In genomic region chr4:183506389-183506735, GRCh38 we compare ENCODE assay signal across 8 cellular contexts. TPM values are rescaled to one million over a fixed set of nuclear protein-coding genes. Genes with fewer than 3 reads are reported as not detected.
A peak's percentile ranks its signal among the peaks of the same experiment; 100 is the strongest.
DNase-seq lines count a peak whose midpoint lies in the region; ATAC-seq and TF ChIP-seq lines count a peak whose summit lies in the region.

No MANE protein-coding gene starts in this region.

- peaks cover 13% of the 10 kb centered on the region for H3K36me3 Mint-ChIP-seq in Caco-2 (ENCODE audit: insufficient read depth, unreplicated experiment)

- peaks cover 12% of the 10 kb centered on the region for H3K4me1 Mint-ChIP-seq in Caco-2 (ENCODE audit: low read depth, unreplicated experiment)

- TF ChIP-seq CTCF in Caco-2 (IDR thresholded peaks at IDR 0.05; ENCODE audit: insufficient read depth in 1 of 2, low read depth in 1 of 2, low read length in 1 of 2, severe bottlenecking in 1 of 2, unreplicated experiment in 1 of 2) (no peak), RWPE1 (conservative IDR thresholded peaks at IDR 0.05; ENCODE audit: low read depth) (no peak), ovary (IDR thresholded peaks at IDR 0.05) (no peak), GM10248 (IDR thresholded peaks at IDR 0.05; ENCODE audit: control extremely low read depth, extremely low read depth, low read depth, missing control alignments) (no peak)

- peak overlapping the region; percentile 96 for H3K4me3 Mint-ChIP-seq in Caco-2 (ENCODE audit: unreplicated experiment)

- H3K27ac Mint-ChIP-seq in Caco-2 (ENCODE audit: unreplicated experiment), result peak overlapping the region; percentile 88

- H3K4me1 ChIP-seq in Caco-2, result peaks cover 30% of the 10 kb centered on the region
- peaks cover 1% of the 10 kb centered on the region for H3K4me1 ChIP-seq in ovary (ENCODE audit: insufficient read depth)

- POLR2A ChIA-PET in Caco-2 (lab: Charles Lee) (interaction anchor here (1.0 kb wide), 1 partner anchor 63 kb away, joined by 6 read pairs; no protein-coding TSS in a partner anchor), RWPE1 (lab: Yijun Ruan, JAX; ENCODE audit: low non-redundant PET) (no interaction called here), GM10248 (lab: Yijun Ruan, JAX) (no interaction called here)

- H3K27ac ChIP-seq in RWPE1, result peak overlapping the region; percentile 97
- peak overlapping the region; percentile 97 for H3K27ac ChIP-seq in ovary

- intact Hi-C loops in Caco-2 (cut with micrococcal nuclease; ENCODE audit: unreplicated experiment) (no loop called here), ovary (cut with DNase I) (loop anchor here (10.0 kb wide), 2 partner anchors 62 to 98 kb away; partner anchors contain the start of gene CDKN2AIP (in 1 of the 4)), posterior vena cava (cut with DNase I) (loop anchor here in 1 of 2 donors (10.0 kb wide), 1 partner anchor 62 kb away; the partner anchor contains the start of gene CDKN2AIP)

- H3K27me3 Mint-ChIP-seq in Caco-2 (ENCODE audit: insufficient read depth, unreplicated experiment), result no peaks in the 10 kb centered on the region

- H3K36me3 ChIP-seq in Caco-2 (ENCODE audit: control insufficient read depth, insufficient read depth, low read length) (0 out of 2 replicates have a peak, but pooled peaks cover 2% of the 10 kb centered on the region), ovary (no peaks in the 10 kb centered on the region)

- ATAC-seq in HG02981 (IDR thresholded peaks at IDR 0.05; ENCODE audit: unreplicated experiment) (no peak), HG03354 (IDR thresholded peaks at IDR 0.05; ENCODE audit: poor library complexity, severe bottlenecking, unreplicated experiment) (no peak)

- TF ChIP-seq POLR2A in erythroblast (IDR thresholded peaks at IDR 0.05; ENCODE audit: low read length), result peak; percentile 33
- no peak for TF ChIP-seq POLR2A in ovary (IDR thresholded peaks at IDR 0.05)

- no peaks in the 10 kb centered on the region for H3K9me3 Mint-ChIP-seq in Caco-2 (ENCODE audit: unreplicated experiment)

- WGBS in ovary, 3 donors, result 0 to 1% (median 1%) methylated on average over 14 of the region's 14 CpGs

- H3K27me3 ChIP-seq in Caco-2 (replicated peaks; ENCODE audit: control insufficient read depth, insufficient read depth, low read length) (no peaks in the 10 kb centered on the region), ovary (no peaks in the 10 kb centered on the region)

- H3K9me3 ChIP-seq in Caco-2 (no peaks in the 10 kb centered on the region), ovary (no peaks in the 10 kb centered on the region)

- CTCF ChIA-PET in Caco-2 (lab: Charles Lee) (interaction anchor here (0.7 kb wide), 1 partner anchor 113 kb away, joined by 3 read pairs; no protein-coding TSS in a partner anchor), RWPE1 (lab: Yijun Ruan, JAX) (no interaction called here), GM10248 (lab: Yijun Ruan, JAX) (interaction anchor here (0.8 kb wide), 1 partner anchor 8 kb away, joined by 3 read pairs; no protein-coding TSS in a partner anchor)

- no TSS peak for BruUV-seq in Caco-2 (replicated peaks; lab: Mats Ljungman, UMichigan)

- H3K4me3 ChIP-seq in Caco-2 (ENCODE audit: low read depth, low read length), result peak overlapping the region; percentile 73
- H3K4me3 ChIP-seq in ovary, result peak overlapping the region; percentile 57

- TF ChIP-seq EP300 in ovary (IDR thresholded peaks at IDR 0.05), result no peak

- no peak for DNase-seq in Caco-2
- no peak for DNase-seq in RWPE1 (ENCODE audit: low spot score)
- DNase-seq in erythroblast (lab: John Stamatoyannopoulos, UW), result no peak
- no peak for DNase-seq in ovary
- DNase-seq in GM10248 (ENCODE audit: extremely low spot score), result no peak
- DNase-seq in posterior vena cava (ENCODE audit: low spot score), result no peak

RNA-seq across cellular contexts. Expression of gene ING2, which starts 1.5 kb away (rescaled TPM):
- total RNA-seq in Caco-2 (2022), result 12.9 and 15.3 TPM in 2 replicates
- 10 to 100 TPM; 19.3 to 47.5 (median 28.7) TPM for total RNA-seq in ovary
- polyA plus RNA-seq in ovary, result 10 to 100 TPM; 38.6 to 47.3 TPM
- total RNA-seq in posterior vena cava, result 10 to 100 TPM in 1 of 2 donors, 1 to 10 TPM in 1; 9.2 to 11.8 TPM
